ENCODE assay signal across 8 cellular contexts in the genomic region with DNA sequence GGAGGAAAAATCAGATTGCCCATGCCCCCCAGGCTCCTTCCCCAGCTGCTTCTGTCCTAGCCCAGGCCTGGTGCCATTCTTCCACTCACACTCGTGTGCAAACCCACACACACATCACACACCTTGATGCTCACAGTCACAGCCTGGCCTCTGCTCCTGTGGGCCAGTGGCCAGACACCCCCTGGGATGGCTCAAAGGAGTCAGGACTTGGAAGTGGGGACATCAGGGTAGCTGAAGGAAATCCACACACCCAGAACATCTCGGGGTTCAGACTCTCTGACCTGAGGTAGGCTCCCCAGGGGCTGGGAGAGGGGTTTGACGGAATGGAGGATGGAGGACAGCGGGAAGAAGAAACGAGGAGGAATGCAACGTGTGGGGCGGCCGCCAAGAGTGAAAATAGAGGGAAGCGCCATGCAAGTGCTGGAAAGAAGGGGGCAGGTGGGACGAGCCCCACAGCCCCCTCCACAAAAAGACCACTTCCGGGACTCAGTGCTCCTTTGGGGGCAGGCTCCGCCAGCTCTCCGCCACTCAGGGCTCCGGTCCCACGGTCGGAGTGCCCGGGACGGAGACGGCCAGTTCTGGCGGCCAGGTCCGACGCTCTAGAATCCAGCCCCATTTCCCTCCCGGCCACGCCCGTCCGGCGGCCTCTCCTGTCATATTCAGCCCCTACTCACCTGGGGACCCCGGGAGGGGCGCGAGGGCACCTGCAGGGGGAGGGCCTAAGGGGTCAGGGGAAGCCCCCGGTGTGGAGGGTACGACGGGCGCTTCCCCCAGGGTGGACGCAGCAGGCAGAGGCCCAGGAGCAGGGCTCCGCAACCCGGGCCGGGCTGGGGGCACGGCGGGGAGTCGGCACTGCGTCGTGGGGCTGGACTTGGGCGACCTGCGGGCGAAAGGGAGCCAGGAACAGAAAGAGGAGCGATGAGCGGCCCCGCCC. TPM values are rescaled to one million over a fixed set of nuclear protein-coding genes. Genes with fewer than 3 reads are reported as not detected.
A peak's percentile ranks its signal among the peaks of the same experiment; 100 is the strongest.
DNase-seq lines count a peak whose midpoint lies in the region; ATAC-seq and TF ChIP-seq lines count a peak whose summit lies in the region.
"Not testable (repeated sequence)": the region's sequence is repeated elsewhere in the genome, so short reads cannot be mapped to it uniquely, and the experiment has no call there.

No MANE protein-coding gene starts in this region.

- not testable (repeated sequence) for H3K36me3 Mint-ChIP-seq in CD8-positive, alpha-beta T cell; T-helper 2 cell treated with Interferon-gamma antibody and Interleukin-4, amounts not matched to agents 5 μg/mL and 100 μg/mL, for 36 hours (ENCODE audit: low read depth); brain; stimulated activated naive B cell treated with anti-CD40 and anti-IgM and Interleukin-4, amounts not matched to agents 10 μg/mL and 1 μg/mL and 100 μg/mL, for 72 hours

- H3K9me3 Mint-ChIP-seq in CD8-positive, alpha-beta T cell; T-helper 2 cell treated with Interferon-gamma antibody and Interleukin-4, amounts not matched to agents 5 μg/mL and 100 μg/mL, for 36 hours; brain; stimulated activated naive B cell treated with anti-CD40 and anti-IgM and Interleukin-4, amounts not matched to agents 10 μg/mL and 1 μg/mL and 100 μg/mL, for 72 hours: not testable (repeated sequence)

- not testable (repeated sequence) for H3K36me3 ChIP-seq in CD8-positive, alpha-beta T cell (ENCODE audit: insufficient read depth, low read length); muscle layer of duodenum (ENCODE audit: control insufficient read depth in 1 of 2, insufficient read depth in 2 of 2, low read length in 2 of 2)

- ATAC-seq in CD8-positive, alpha-beta T cell; stimulated activated naive B cell treated with anti-CD40 and anti-IgM and Interleukin-4, amounts not matched to agents 10 μg/mL and 1 μg/mL and 100 μg/mL, for 72 hours (replicated peaks): not testable (repeated sequence)
- peak; percentile 15 for ATAC-seq in GM21381 (IDR thresholded peaks at IDR 0.05; ENCODE audit: unreplicated experiment)
- ATAC-seq in HG03521 (IDR thresholded peaks at IDR 0.05; ENCODE audit: unreplicated experiment) = peak; percentile 7

- peak overlapping the region; percentile 74 for H3K27ac Mint-ChIP-seq in CD8-positive, alpha-beta T cell
- not testable (repeated sequence) for H3K27ac Mint-ChIP-seq in T-helper 2 cell treated with Interferon-gamma antibody and Interleukin-4, amounts not matched to agents 5 μg/mL and 100 μg/mL, for 36 hours
- peak overlapping the region in 4 of 5 experiments; percentile 43 to 80 (median 67) for H3K27ac Mint-ChIP-seq in brain
- peak overlapping the region; percentile 63 for H3K27ac Mint-ChIP-seq in stimulated activated naive B cell treated with anti-CD40 and anti-IgM and Interleukin-4, amounts not matched to agents 10 μg/mL and 1 μg/mL and 100 μg/mL, for 72 hours

- peaks cover 14% of the 10 kb centered on the region for H3K4me1 Mint-ChIP-seq in CD8-positive, alpha-beta T cell (ENCODE audit: low read depth)
- not testable (repeated sequence) for H3K4me1 Mint-ChIP-seq in T-helper 2 cell treated with Interferon-gamma antibody and Interleukin-4, amounts not matched to agents 5 μg/mL and 100 μg/mL, for 36 hours (ENCODE audit: low read depth)
- H3K4me1 Mint-ChIP-seq in brain = peaks cover 37% of the 10 kb centered on the region
- peaks cover 28 to 38% of the 10 kb centered on the region in 2 donors for H3K4me1 Mint-ChIP-seq in stimulated activated naive B cell treated with anti-CD40 and anti-IgM and Interleukin-4, amounts not matched to agents 10 μg/mL and 1 μg/mL and 100 μg/mL, for 72 hours

- intact Hi-C loops in CD8-positive, alpha-beta T cell (cut with DNase I, micrococcal nuclease) = loop anchor here (2.0 to 5.0 kb wide), 5 partner anchors 97 to 715 kb away; partner anchors contain the start of genes FBXO22 (in 1 of the 2), IMP3 (in 1 of the 2), PPCDC (in 1 of the 2) and UBE2Q2 (in 1 of the 2)
- intact Hi-C loops in cardiac septum (cut with DNase I) = not testable (repeated sequence)

- peak overlapping the region; percentile 79 for H3K4me3 ChIP-seq in CD8-positive, alpha-beta T cell (ENCODE audit: low read depth, low read length)
- peak overlapping the region; percentile 61 to 90 for H3K4me3 ChIP-seq in muscle layer of duodenum (ENCODE audit: low read depth in 1 of 2, low read length in 2 of 2)

- not testable (repeated sequence) for DNase-seq in CD8-positive, alpha-beta T cell; T-helper 2 cell treated with Interferon-gamma antibody and Interleukin-4, amounts not matched to agents 5 μg/mL and 100 μg/mL, for 36 hours (ENCODE audit: low spot score); stimulated activated naive B cell treated with anti-CD40 and anti-IgM and Interleukin-4, amounts not matched to agents 10 μg/mL and 1 μg/mL and 100 μg/mL, for 72 hours
- peak; percentile 63 for DNase-seq in cardiac septum (ENCODE audit: low spot score)

- H3K4me1 ChIP-seq in CD8-positive, alpha-beta T cell (ENCODE audit: insufficient read depth, low read length) = peaks cover 14% of the 10 kb centered on the region
- H3K4me1 ChIP-seq in muscle layer of duodenum (ENCODE audit: control insufficient read depth in 1 of 2, insufficient read depth in 2 of 2, low read length in 2 of 2) = peaks cover 0 to 11% of the 10 kb centered on the region in 2 donors

- H3K27me3 ChIP-seq in CD8-positive, alpha-beta T cell (ENCODE audit: insufficient read depth, low read length); muscle layer of duodenum (ENCODE audit: low read depth, low read length): not testable (repeated sequence)

- POLR2A ChIA-PET in CD8-positive, alpha-beta T cell (lab: Charles Lee) = interaction anchor here (1.0 to 1.9 kb wide), 4 partner anchors 11 to 106 kb away, joined by 4 to 10 read pairs (median 6); partner anchors contain the start of gene UBE2Q2

- CTCF ChIA-PET in CD8-positive, alpha-beta T cell (lab: Charles Lee) = interaction anchor here (1.2 to 2.7 kb wide), 3 partner anchors 8 to 64 kb away, joined by 5 to 12 read pairs (median 9); no protein-coding TSS in a partner anchor

- not testable (repeated sequence) for TF ChIP-seq CTCF in CD8-positive, alpha-beta T cell (IDR thresholded peaks at IDR 0.05); brain (conservative IDR thresholded peaks at IDR 0.05)

- H3K27ac ChIP-seq in CD8-positive, alpha-beta T cell (ENCODE audit: low read depth, low read length) = peak overlapping the region; percentile 20
- not testable (repeated sequence) for H3K27ac ChIP-seq in muscle layer of duodenum (ENCODE audit: low read length)

- not testable (repeated sequence) for H3K27me3 Mint-ChIP-seq in CD8-positive, alpha-beta T cell (ENCODE audit: low read depth)
- H3K27me3 Mint-ChIP-seq in T-helper 2 cell treated with Interferon-gamma antibody and Interleukin-4, amounts not matched to agents 5 μg/mL and 100 μg/mL, for 36 hours (ENCODE audit: low read depth) = peaks cover 28% of the 10 kb centered on the region
- H3K27me3 Mint-ChIP-seq in brain = peaks cover 18% of the 10 kb centered on the region
- peaks cover 10 to 14% of the 10 kb centered on the region in 2 donors for H3K27me3 Mint-ChIP-seq in stimulated activated naive B cell treated with anti-CD40 and anti-IgM and Interleukin-4, amounts not matched to agents 10 μg/mL and 1 μg/mL and 100 μg/mL, for 72 hours

- H3K4me3 Mint-ChIP-seq in CD8-positive, alpha-beta T cell = peak overlapping the region; percentile 84
- H3K4me3 Mint-ChIP-seq in T-helper 2 cell treated with Interferon-gamma antibody and Interleukin-4, amounts not matched to agents 5 μg/mL and 100 μg/mL, for 36 hours = peak overlapping the region; percentile 85
- H3K4me3 Mint-ChIP-seq in brain = peak overlapping the region; percentile 86 to 98 (median 91)
- peak overlapping the region; percentile 82 to 86 for H3K4me3 Mint-ChIP-seq in stimulated activated naive B cell treated with anti-CD40 and anti-IgM and Interleukin-4, amounts not matched to agents 10 μg/mL and 1 μg/mL and 100 μg/mL, for 72 hours

- not testable (repeated sequence) for H3K9me3 ChIP-seq in CD8-positive, alpha-beta T cell (ENCODE audit: low read length); muscle layer of duodenum (ENCODE audit: control insufficient read depth in 1 of 2, low read length in 2 of 2)

RNA-seq across cellular contexts. Expression of gene CSPG4, which starts 25.3 kb away (rescaled TPM):
- total RNA-seq in CD8-positive, alpha-beta T cell = not detected
- 11.3 TPM for polyA plus RNA-seq in brain (ENCODE audit: insufficient read depth, low read depth, low replicate concordance)
- 21.3 TPM for total RNA-seq in cardiac septum

Comparison
In these comparisons a context has a peak if more than half of its experiments do, and no peak if none do; other contexts are left out.
1. RNA of gene CSPG4, which starts 25.3 kb away (total RNA-seq): 21.3 TPM in cardiac septum (single experiment); not detected in CD8-positive, alpha-beta T cell; every median in the first group is over 10 times any median in the second.
2. Peak in every context shown above with its lines, with median percentiles within 50 percentile points of each other: H3K4me3 Mint-ChIP-seq.